29 cellular contexts compared by ENCODE assay signal in the genomic region with DNA sequence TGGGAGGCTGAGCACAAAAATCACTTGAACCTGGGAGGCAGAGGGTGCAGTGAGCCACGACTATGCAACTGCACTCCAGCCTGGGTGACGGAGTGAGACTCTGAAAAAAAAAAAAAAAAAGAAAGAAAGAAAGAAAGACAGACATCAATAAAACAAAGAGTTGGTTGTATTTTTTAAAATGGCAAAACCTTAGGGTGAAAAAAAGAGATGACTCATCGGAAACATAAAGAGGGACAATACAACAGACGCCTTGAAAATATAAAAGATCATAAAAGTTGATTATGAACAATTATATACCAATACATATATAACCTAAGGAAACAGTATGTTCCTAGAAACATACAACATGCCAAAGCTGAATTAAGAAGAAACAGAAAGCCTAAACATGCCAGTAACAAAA.
"Had no signal": no experiment of that assay in that cellular context is flagged by ENCODE, and none has a peak within 500 bp of the region (broad histone marks: within the 10 kb centered on the region; RNA-seq: fewer than 3 reads in every experiment).

No MANE protein-coding gene starts in this region.

- H3K4me3 ChIP-seq: colonic mucosa, gastrocnemius medialis, heart left ventricle had no signal

- FAIRE-seq: astrocyte, endometrium, endothelial cell of umbilical vein had no signal

- H3K4me1 ChIP-seq: colonic mucosa had no signal

- ATAC-seq: activated CD8-positive, alpha-beta T cell treated with anti-CD3 and anti-CD28 coated beads for 36 hours; activated T-cell treated with anti-CD3 and anti-CD28 coated beads, Interleukin-2, amount 50 U/mL, for 4 hours; activated T-helper 17 cell treated with anti-CD3 and anti-CD28 coated beads, Interleukin-2, amount 50 U/mL, for 72 hours; gastrocnemius medialis; heart left ventricle; WTC11 had no signal

- H3K36me3 ChIP-seq: colonic mucosa, gastrocnemius medialis, heart left ventricle had no signal

- DNase-seq: activated CD4-positive, alpha-beta T cell treated with anti-CD3 and anti-CD28 coated beads for 1 hour; activated CD4-positive, alpha-beta T cell treated with anti-CD3 and anti-CD28 coated beads for 48 hours; activated CD4-positive, alpha-beta T cell treated with anti-CD3 and anti-CD28 coated beads, Interleukin-2, amount 50 U/mL, for 1 hour; activated CD4-positive, alpha-beta T cell treated with anti-CD3 and anti-CD28 coated beads, Interleukin-2, amount 50 U/mL, for 48 hours; activated CD8-positive, alpha-beta memory T cell treated with anti-CD3 and anti-CD28 coated beads for 24 hours; activated CD8-positive, alpha-beta T cell treated with anti-CD3 and anti-CD28 coated beads for 36 hours; activated effector memory CD4-positive, alpha-beta T cell treated with Interleukin-2 at 50 U/mL for 16 hours; activated gamma-delta T cell treated with Interleukin-2 at 50 U/mL for 16 hours; activated naive CD4-positive, alpha-beta T cell treated with anti-CD3 and anti-CD28 coated beads, Interleukin-2, amount 50 U/mL, for 16 hours; activated naive CD4-positive, alpha-beta T cell treated with Interleukin-2 at 50 U/mL for 16 hours; activated T-cell treated with anti-CD3 and anti-CD28 coated beads, Interleukin-2, amount 50 U/mL, for 4 hours; amniotic stem cell; anterior cingulate cortex; caudate nucleus; colonic mucosa; effector CD8-positive, alpha-beta T cell; foreskin fibroblast; gastrocnemius medialis; glutamatergic neuron; heart left ventricle; T-helper 1 cell; T-helper 2 cell had no signal

- H3K27me3 ChIP-seq: colonic mucosa, gastrocnemius medialis, heart left ventricle had no signal

- H3K9me3 ChIP-seq: colonic mucosa, gastrocnemius medialis had no signal

- H3K27ac ChIP-seq: colonic mucosa, epithelial cell of prostate, gastrocnemius medialis, heart left ventricle, VCaP had no signal
